In the genomic region with DNA sequence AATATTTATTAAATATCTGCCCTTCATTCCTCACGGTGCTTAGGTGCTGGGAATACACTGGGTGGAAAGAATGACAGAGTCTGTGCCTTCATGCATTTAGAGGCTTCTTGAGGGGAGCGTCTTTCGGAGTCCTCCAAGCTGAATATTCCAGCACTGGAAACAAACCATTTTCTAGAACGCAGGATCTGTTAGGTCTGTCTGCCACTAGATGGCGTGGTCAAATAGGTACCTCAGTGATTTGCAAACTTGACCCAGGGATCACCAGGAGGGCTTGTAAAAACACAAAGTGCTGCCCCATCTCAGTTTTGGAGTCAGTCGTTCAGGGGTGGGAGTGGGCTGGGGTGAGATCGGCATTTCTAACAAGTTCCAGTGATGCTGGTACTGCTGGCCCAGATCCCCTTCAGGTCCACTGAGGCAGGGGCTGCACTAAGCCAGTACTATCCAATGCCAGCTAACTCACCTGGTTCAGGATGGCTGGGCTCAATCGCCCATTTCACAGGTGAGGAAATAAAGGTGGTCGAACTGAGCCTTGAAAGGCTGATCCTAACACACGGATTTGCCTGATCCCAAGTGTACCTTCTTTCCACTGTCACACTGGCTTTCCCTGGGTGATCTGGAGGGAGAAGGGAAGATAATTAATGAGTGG, we compare ENCODE assay signal across 10 cellular contexts. TPM values are rescaled to one million over a fixed set of nuclear protein-coding genes. Genes with fewer than 3 reads are reported as not detected.
A peak's percentile ranks its signal among the peaks of the same experiment; 100 is the strongest.
DNase-seq lines count a peak whose midpoint lies in the region; TF ChIP-seq lines count a peak whose summit lies in the region.
"Had no signal": no experiment of that assay in that cellular context is flagged by ENCODE, and none has a peak within 500 bp of the region (broad histone marks: within the 10 kb centered on the region; RNA-seq: fewer than 3 reads in every experiment).

No MANE protein-coding gene starts in this region.

- DNase-seq in Calu3 (peak; percentile 45), HFFc6 (peak; percentile 31), SK-N-DZ (ENCODE audit: low spot score) (peak; percentile 27), fibroblast of the conjunctiva (ENCODE audit: low read depth) (peak; percentile 30), smooth muscle cell (lab: John Stamatoyannopoulos, UW; ENCODE audit: unreplicated experiment) (no peak), ecto neural progenitor cell (ENCODE audit: low spot score) (no peak)
- DNase-seq in stimulated activated CD4-positive, alpha-beta T cell treated with anti-CD3 and anti-CD28 coated beads, Interleukin-4, amount 100 ng/mL, for 4 hours = no peak
- DNase-seq in CD4-positive, alpha-beta memory T cell = no peak

- H3K4me1 ChIP-seq in smooth muscle cell (ENCODE audit: low read depth) = no peaks in the 10 kb centered on the region
- no peaks in the 10 kb centered on the region for H3K4me1 ChIP-seq in CD4-positive, alpha-beta memory T cell (ENCODE audit: insufficient read depth, low read length)

- no peak overlapping the region for H3K4me3 ChIP-seq in smooth muscle cell
- no peak overlapping the region for H3K4me3 ChIP-seq in CD4-positive, alpha-beta memory T cell (ENCODE audit: low read length in 2 of 2)
- H3K4me3 ChIP-seq: SK-N-MC had no signal

- no peaks in the 10 kb centered on the region for H3K27me3 ChIP-seq in smooth muscle cell (ENCODE audit: low read depth)
- H3K27me3 ChIP-seq in CD4-positive, alpha-beta memory T cell (ENCODE audit: insufficient read depth, low read length) = no peaks in the 10 kb centered on the region

- peak; percentile 52 for TF ChIP-seq CTCF in Calu3 (IDR thresholded peaks at IDR 0.05; ENCODE audit: unreplicated experiment)
- peak; percentile 85 for TF ChIP-seq CTCF in HFFc6 (IDR thresholded peaks at IDR 0.05)
- TF ChIP-seq CTCF in smooth muscle cell (IDR thresholded peaks at IDR 0.05; ENCODE audit: borderline replicate concordance, insufficient read depth, poor library complexity, severe bottlenecking) = peak; percentile 63

- H2AFZ ChIP-seq in smooth muscle cell (ENCODE audit: low read depth) = no peak overlapping the region

- no peaks in the 10 kb centered on the region for H3K9me3 ChIP-seq in smooth muscle cell (replicated peaks; ENCODE audit: low read depth)
- H3K9me3 ChIP-seq in CD4-positive, alpha-beta memory T cell (ENCODE audit: control insufficient read depth in 1 of 2, low read length in 2 of 2) = no peaks in the 10 kb centered on the region
- H3K9me3 ChIP-seq: neutrophil had no signal

- CTCF ChIA-PET in Calu3 (lab: Charles Lee) = interaction anchor here (0.7 to 1.0 kb wide), 4 partner anchors 8 to 550 kb away, joined by 3 to 4 read pairs (median 3); no protein-coding TSS in a partner anchor
- CTCF ChIA-PET in CD4-positive, alpha-beta memory T cell (lab: Charles Lee; ENCODE audit: partially characterized antibody) = interaction anchor here (1.0 kb wide), 1 partner anchor 11 kb away, joined by 3 read pairs; no protein-coding TSS in a partner anchor

- H3K4me3 Mint-ChIP-seq in Calu3 (ENCODE audit: low read depth, unreplicated experiment) (no peak overlapping the region), HFFc6 (no peak overlapping the region)
- no peak overlapping the region for H3K4me3 Mint-ChIP-seq in CD4-positive, alpha-beta memory T cell

- no peaks in the 10 kb centered on the region for H3F3A ChIP-seq in smooth muscle cell (ENCODE audit: low read depth)

- H3K36me3 ChIP-seq in smooth muscle cell (ENCODE audit: low read depth) = no peaks in the 10 kb centered on the region
- no peaks in the 10 kb centered on the region for H3K36me3 ChIP-seq in CD4-positive, alpha-beta memory T cell (ENCODE audit: insufficient read depth, low read length)
- H3K36me3 ChIP-seq: neutrophil had no signal

- intact Hi-C loops in Calu3 (cut with micrococcal nuclease; ENCODE audit: unreplicated experiment) = loop anchor here (1.0 to 2.0 kb wide), 2 partner anchors 18 to 93 kb away; no protein-coding TSS in a partner anchor
- intact Hi-C loops in CD4-positive, alpha-beta memory T cell (cut with micrococcal nuclease) = no loop called here

- BruUV-seq in Calu3 (replicated peaks; lab: Mats Ljungman, UMichigan) = no TSS peak

- peak overlapping the region; percentile 41 for H3K27ac Mint-ChIP-seq in Calu3 (ENCODE audit: unreplicated experiment)
- no peak overlapping the region for H3K27ac Mint-ChIP-seq in HFFc6
- H3K27ac Mint-ChIP-seq in CD4-positive, alpha-beta memory T cell = no peak overlapping the region

- H3K27me3 Mint-ChIP-seq in Calu3 (ENCODE audit: unreplicated experiment) = peaks cover 8% of the 10 kb centered on the region
- peaks cover 20% of the 10 kb centered on the region for H3K27me3 Mint-ChIP-seq in HFFc6 (ENCODE audit: insufficient read depth)
- peaks cover 9 to 23% of the 10 kb centered on the region in 2 donors for H3K27me3 Mint-ChIP-seq in CD4-positive, alpha-beta memory T cell

- no peak overlapping the region for H3K9ac ChIP-seq in smooth muscle cell (ENCODE audit: low read depth)

- H3K4me2 ChIP-seq in smooth muscle cell = no peak overlapping the region

- no peak overlapping the region for H3K27ac ChIP-seq in smooth muscle cell (ENCODE audit: low read depth)
- H3K27ac ChIP-seq in CD4-positive, alpha-beta memory T cell (ENCODE audit: low read depth, low read length) = no peak overlapping the region
- H3K27ac ChIP-seq: neutrophil, SK-N-MC had no signal

- H3K4me1 Mint-ChIP-seq in Calu3 (ENCODE audit: low read depth, unreplicated experiment) = peaks cover 41% of the 10 kb centered on the region
- no peaks in the 10 kb centered on the region for H3K4me1 Mint-ChIP-seq in HFFc6 (ENCODE audit: low read depth)
- H3K4me1 Mint-ChIP-seq in CD4-positive, alpha-beta memory T cell = no peaks in the 10 kb centered on the region

- 36% methylated on average over 10 of the region's 10 CpGs for WGBS in smooth muscle cell (ENCODE audit: low lambda C conversion rate)

- H3K36me3 Mint-ChIP-seq in Calu3 (ENCODE audit: insufficient read depth, unreplicated experiment) = peaks cover 5% of the 10 kb centered on the region
- no peaks in the 10 kb centered on the region for H3K36me3 Mint-ChIP-seq in HFFc6 (ENCODE audit: low read depth)
- no peaks in the 10 kb centered on the region for H3K36me3 Mint-ChIP-seq in CD4-positive, alpha-beta memory T cell

- no peaks in the 10 kb centered on the region for H3K79me2 ChIP-seq in smooth muscle cell (ENCODE audit: low read depth)

- no peaks in the 10 kb centered on the region for H4K20me1 ChIP-seq in smooth muscle cell (ENCODE audit: low read depth)

- H3K9me3 Mint-ChIP-seq in Calu3 (ENCODE audit: low read depth, unreplicated experiment) = no peaks in the 10 kb centered on the region
- H3K9me3 Mint-ChIP-seq in HFFc6 = no peaks in the 10 kb centered on the region
- peaks cover 0 to 2% (median 0%) of the 10 kb centered on the region in 8 donors for H3K9me3 Mint-ChIP-seq in CD4-positive, alpha-beta memory T cell

- POLR2A ChIA-PET in CD4-positive, alpha-beta memory T cell (lab: Charles Lee; ENCODE audit: partially characterized antibody) = no interaction called here

RNA-seq across cellular contexts. Expression of gene ARNT2, which starts 14.8 kb away (rescaled TPM):
- 1.3 and 3.6 TPM in 2 replicates for total RNA-seq in Calu3 (2022)
- 10 to 100 TPM in 4 of 6 experiments, 1 to 10 TPM in 2; 2.4 to 16.6 (median 15.5) TPM for total RNA-seq in HFFc6 (2021; fragmentation: NEBNext Ultra II Directional; extraction: Animal tissue kit (Norgen Biotek cat#: 25700))
- polyA plus RNA-seq in SK-N-DZ (2014; cell fraction: cytosol; rRNA removed) = 22.8 and 22.9 TPM in 2 replicates
- 14.1 and 16.6 TPM in 2 replicates for polyA plus RNA-seq in SK-N-DZ (2014; cell fraction: nucleus; rRNA removed)
- 0.67 and 2.8 TPM in 2 replicates for total RNA-seq in smooth muscle cell
- polyA plus RNA-seq in smooth muscle cell = 0.27 and 0.55 TPM in 2 replicates
- not detected for total RNA-seq in CD4-positive, alpha-beta memory T cell
- not detected for polyA plus RNA-seq in CD4-positive, alpha-beta memory T cell

Comparison
In these comparisons a context has a peak if more than half of its experiments do, and no peak if none do; other contexts are left out.
1. DNase-seq: peak in Calu3 (single experiment), HFFc6 (single experiment), SK-N-DZ (single experiment) and fibroblast of the conjunctiva (single experiment); none in smooth muscle cell (single experiment), stimulated activated CD4-positive, alpha-beta T cell treated with anti-CD3 and anti-CD28 coated beads, Interleukin-4, amount 100 ng/mL, for 4 hours (0 of 2), ecto neural progenitor cell (single experiment) and CD4-positive, alpha-beta memory T cell (0 of 5).
2. Peak in every context shown above with its lines, with median percentiles within 50 percentile points of each other: CTCF ChIP-seq.